ENCODE assay signal across 1 cellular context in the genomic region with DNA sequence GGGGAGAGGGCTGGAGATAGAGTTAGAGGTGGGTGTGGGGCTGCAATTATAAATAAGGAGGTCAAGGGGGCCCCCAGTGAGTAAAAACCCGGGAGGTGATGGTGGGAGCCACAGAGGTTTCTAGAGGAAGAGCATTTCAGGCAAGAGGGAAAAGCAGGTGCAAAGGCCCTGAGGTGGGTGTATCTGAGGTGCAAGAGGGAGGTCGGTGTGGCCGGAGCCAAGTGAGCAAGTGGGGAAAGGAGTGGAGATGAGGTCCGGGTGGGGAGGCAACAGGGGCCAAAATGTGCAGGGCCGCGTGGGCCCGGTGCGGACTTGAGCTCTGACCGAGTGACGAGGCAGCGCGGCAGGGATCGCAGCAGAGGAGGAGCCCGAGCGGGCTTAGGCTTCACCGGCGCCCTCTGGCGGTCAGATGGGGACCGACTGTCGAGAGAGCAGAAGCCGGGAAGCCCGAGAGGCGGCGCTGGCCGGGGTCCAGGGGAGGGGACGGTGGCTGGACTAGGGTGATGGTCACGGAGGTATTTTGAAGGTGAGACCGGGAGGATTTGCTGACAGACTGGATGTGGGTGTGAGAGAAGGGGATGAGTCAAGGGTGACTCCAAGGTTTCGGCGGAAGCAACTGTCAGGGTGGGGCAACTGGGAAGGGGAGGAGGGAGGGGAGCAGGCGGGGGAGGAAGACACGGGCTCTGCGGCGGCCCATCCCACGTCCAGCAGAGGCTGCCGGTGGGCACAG.
A peak's percentile ranks its signal among the peaks of the same experiment; 100 is the strongest.
TF ChIP-seq lines count a peak whose summit lies in the region.

No MANE protein-coding gene starts in this region.

TF ChIP-seq in K562, 482 proteins besides CTCF, POLR2A, EP300 and RAD21 (continued from another document and continues in another):
- 0 out of 4 replicates have a peak, but pooled peaks have one; percentile 45 to 69 for TF ChIP-seq BCLAF1 (IDR thresholded peaks at IDR 0.05; ENCODE audit: borderline replicate concordance in 1 of 2, control insufficient read depth in 1 of 2, low read depth in 2 of 2, low read length in 1 of 2)
- TF ChIP-seq MAFF (IDR thresholded peaks at IDR 0.05; ENCODE audit: low read length): no peak
- peak; percentile 11 to 20; a peak in 1 of 4 replicates for TF ChIP-seq FOXK2 (conservative IDR thresholded peaks at IDR 0.05 in 1 of 2, IDR thresholded peaks at IDR 0.05 in 1 of 2; ENCODE audit: low read depth in 2 of 2)
- TF ChIP-seq MYBL2 (IDR thresholded peaks at IDR 0.05; ENCODE audit: low read depth): no peak
- TF ChIP-seq MYBL2 (CRISPR knock-in tag; IDR thresholded peaks at IDR 0.05; ENCODE audit: borderline replicate concordance): no peak
- no peak for TF ChIP-seq STAT6 (CRISPR knock-in tag; IDR thresholded peaks at IDR 0.05)
- TF ChIP-seq HLTF (IDR thresholded peaks at IDR 0.05): peak; percentile 98
- TF ChIP-seq, protein P1, sequence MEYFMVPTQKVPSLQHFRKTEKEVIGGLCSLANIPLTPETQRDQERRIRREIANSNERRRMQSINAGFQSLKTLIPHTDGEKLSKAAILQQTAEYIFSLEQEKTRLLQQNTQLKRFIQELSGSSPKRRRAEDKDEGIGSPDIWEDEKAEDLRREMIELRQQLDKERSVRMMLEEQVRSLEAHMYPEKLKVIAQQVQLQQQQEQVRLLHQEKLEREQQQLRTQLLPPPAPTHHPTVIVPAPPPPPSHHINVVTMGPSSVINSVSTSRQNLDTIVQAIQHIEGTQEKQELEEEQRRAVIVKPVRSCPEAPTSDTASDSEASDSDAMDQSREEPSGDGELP (CRISPR knock-in tag; IDR thresholded peaks at IDR 0.05; ENCODE audit: borderline replicate concordance): peak; percentile 83
- no peak for TF ChIP-seq HSF4 (CRISPR knock-in tag; IDR thresholded peaks at IDR 0.05; ENCODE audit: borderline replicate concordance)
- no peak for TF ChIP-seq PML (IDR thresholded peaks at IDR 0.05; ENCODE audit: low read length)
- peak; percentile 61; the same call in 1 of the 2 replicates for TF ChIP-seq NR2C1 (IDR thresholded peaks at IDR 0.05)
- 0 out of 2 replicates have a peak, but pooled peaks have one; percentile 42 for TF ChIP-seq NR2C1 (tag; IDR thresholded peaks at IDR 0.05)
- peak; percentile 57; the same call in 1 of the 2 replicates for TF ChIP-seq MCM3 (IDR thresholded peaks at IDR 0.05)
- peak; percentile 59; the same call in 1 of the 2 replicates for TF ChIP-seq C11orf30 (IDR thresholded peaks at IDR 0.05; ENCODE audit: low read depth)
- TF ChIP-seq TARDBP (IDR thresholded peaks at IDR 0.05): peak; percentile 66; the same call in 1 of the 2 replicates
- TF ChIP-seq DDX20 (tag; IDR thresholded peaks at IDR 0.05; ENCODE audit: low read depth): no peak
- TF ChIP-seq E2F3 (CRISPR knock-in tag; IDR thresholded peaks at IDR 0.05): no peak
- TF ChIP-seq, protein P2, sequence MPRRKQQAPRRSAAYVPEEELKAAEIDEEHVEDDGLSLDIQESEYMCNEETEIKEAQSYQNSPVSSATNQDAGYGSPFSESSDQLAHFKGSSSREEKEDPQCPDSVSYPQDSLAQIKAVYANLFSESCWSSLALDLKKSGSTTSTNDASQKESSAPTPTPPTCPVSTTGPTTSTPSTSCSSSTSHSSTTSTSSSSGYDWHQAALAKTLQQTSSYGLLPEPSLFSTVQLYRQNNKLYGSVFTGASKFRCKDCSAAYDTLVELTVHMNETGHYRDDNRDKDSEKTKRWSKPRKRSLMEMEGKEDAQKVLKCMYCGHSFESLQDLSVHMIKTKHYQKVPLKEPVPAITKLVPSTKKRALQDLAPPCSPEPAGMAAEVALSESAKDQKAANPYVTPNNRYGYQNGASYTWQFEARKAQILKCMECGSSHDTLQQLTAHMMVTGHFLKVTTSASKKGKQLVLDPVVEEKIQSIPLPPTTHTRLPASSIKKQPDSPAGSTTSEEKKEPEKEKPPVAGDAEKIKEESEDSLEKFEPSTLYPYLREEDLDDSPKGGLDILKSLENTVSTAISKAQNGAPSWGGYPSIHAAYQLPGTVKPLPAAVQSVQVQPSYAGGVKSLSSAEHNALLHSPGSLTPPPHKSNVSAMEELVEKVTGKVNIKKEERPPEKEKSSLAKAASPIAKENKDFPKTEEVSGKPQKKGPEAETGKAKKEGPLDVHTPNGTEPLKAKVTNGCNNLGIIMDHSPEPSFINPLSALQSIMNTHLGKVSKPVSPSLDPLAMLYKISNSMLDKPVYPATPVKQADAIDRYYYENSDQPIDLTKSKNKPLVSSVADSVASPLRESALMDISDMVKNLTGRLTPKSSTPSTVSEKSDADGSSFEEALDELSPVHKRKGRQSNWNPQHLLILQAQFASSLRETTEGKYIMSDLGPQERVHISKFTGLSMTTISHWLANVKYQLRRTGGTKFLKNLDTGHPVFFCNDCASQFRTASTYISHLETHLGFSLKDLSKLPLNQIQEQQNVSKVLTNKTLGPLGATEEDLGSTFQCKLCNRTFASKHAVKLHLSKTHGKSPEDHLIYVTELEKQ (CRISPR knock-in tag; IDR thresholded peaks at IDR 0.05): no peak
- TF ChIP-seq HMGXB4 (CRISPR knock-in tag; IDR thresholded peaks at IDR 0.05): peak; percentile 84; the same call in 1 of the 2 replicates
- TF ChIP-seq CEBPG (CRISPR knock-in tag; IDR thresholded peaks at IDR 0.05): no peak
- TF ChIP-seq CEBPG (tag; conservative IDR thresholded peaks at IDR 0.05 in 1 of 2, IDR thresholded peaks at IDR 0.05 in 1 of 2): peak; percentile 23 to 60; a peak in 1 of 4 replicates
- peak; percentile 55; the same call in 1 of the 2 replicates for TF ChIP-seq SUPT5H (IDR thresholded peaks at IDR 0.05)
- TF ChIP-seq KDM4B (IDR thresholded peaks at IDR 0.05; ENCODE audit: borderline replicate concordance in 2 of 2, low read depth in 1 of 2): 0 out of 4 replicates have a peak, but pooled peaks of 1 of the 2 experiments have one; percentile 46
- TF ChIP-seq CXXC5 (CRISPR knock-in tag; IDR thresholded peaks at IDR 0.05): peak; percentile 58; the same call in 1 of the 2 replicates
- peak; percentile 64; the same call in 1 of the 2 replicates for TF ChIP-seq LARP7 (IDR thresholded peaks at IDR 0.05)
- TF ChIP-seq KAT7 (CRISPR knock-in tag; IDR thresholded peaks at IDR 0.05; ENCODE audit: borderline replicate concordance): peak; percentile 95; the same call in 1 of the 2 replicates
- TF ChIP-seq, protein P3, sequence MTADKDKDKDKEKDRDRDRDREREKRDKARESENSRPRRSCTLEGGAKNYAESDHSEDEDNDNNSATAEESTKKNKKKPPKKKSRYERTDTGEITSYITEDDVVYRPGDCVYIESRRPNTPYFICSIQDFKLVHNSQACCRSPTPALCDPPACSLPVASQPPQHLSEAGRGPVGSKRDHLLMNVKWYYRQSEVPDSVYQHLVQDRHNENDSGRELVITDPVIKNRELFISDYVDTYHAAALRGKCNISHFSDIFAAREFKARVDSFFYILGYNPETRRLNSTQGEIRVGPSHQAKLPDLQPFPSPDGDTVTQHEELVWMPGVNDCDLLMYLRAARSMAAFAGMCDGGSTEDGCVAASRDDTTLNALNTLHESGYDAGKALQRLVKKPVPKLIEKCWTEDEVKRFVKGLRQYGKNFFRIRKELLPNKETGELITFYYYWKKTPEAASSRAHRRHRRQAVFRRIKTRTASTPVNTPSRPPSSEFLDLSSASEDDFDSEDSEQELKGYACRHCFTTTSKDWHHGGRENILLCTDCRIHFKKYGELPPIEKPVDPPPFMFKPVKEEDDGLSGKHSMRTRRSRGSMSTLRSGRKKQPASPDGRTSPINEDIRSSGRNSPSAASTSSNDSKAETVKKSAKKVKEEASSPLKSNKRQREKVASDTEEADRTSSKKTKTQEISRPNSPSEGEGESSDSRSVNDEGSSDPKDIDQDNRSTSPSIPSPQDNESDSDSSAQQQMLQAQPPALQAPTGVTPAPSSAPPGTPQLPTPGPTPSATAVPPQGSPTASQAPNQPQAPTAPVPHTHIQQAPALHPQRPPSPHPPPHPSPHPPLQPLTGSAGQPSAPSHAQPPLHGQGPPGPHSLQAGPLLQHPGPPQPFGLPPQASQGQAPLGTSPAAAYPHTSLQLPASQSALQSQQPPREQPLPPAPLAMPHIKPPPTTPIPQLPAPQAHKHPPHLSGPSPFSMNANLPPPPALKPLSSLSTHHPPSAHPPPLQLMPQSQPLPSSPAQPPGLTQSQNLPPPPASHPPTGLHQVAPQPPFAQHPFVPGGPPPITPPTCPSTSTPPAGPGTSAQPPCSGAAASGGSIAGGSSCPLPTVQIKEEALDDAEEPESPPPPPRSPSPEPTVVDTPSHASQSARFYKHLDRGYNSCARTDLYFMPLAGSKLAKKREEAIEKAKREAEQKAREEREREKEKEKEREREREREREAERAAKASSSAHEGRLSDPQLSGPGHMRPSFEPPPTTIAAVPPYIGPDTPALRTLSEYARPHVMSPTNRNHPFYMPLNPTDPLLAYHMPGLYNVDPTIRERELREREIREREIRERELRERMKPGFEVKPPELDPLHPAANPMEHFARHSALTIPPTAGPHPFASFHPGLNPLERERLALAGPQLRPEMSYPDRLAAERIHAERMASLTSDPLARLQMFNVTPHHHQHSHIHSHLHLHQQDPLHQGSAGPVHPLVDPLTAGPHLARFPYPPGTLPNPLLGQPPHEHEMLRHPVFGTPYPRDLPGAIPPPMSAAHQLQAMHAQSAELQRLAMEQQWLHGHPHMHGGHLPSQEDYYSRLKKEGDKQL (CRISPR knock-in tag; IDR thresholded peaks at IDR 0.05; ENCODE audit: borderline replicate concordance): no peak
- TF ChIP-seq ZFPM2 (CRISPR knock-in tag; IDR thresholded peaks at IDR 0.05): no peak
- no peak for TF ChIP-seq CEBPZ (IDR thresholded peaks at IDR 0.05; ENCODE audit: borderline replicate concordance, low read depth, low read length)
- peak; percentile 96 for TF ChIP-seq NFIC (IDR thresholded peaks at IDR 0.05)
